In genomic region chr5:67144183-67144639, GRCh38 we compare ENCODE assay signal across 1 cellular context.
TF ChIP-seq lines count a peak whose summit lies in the region.

No MANE protein-coding gene starts in this region.

TF ChIP-seq in HepG2, 621 proteins besides CTCF, POLR2A, EP300 and RAD21 (continued from another document and continues in another):
- no peak for TF ChIP-seq CSRNP2 (CRISPR knock-in tag; conservative IDR thresholded peaks at IDR 0.05; ENCODE audit: low read depth)
- TF ChIP-seq TFAP4 (IDR thresholded peaks at IDR 0.05; ENCODE audit: borderline replicate concordance, low read depth), result 0 out of 2 replicates have a peak, but pooled peaks have one; percentile 28
- TF ChIP-seq HOXA5 (CRISPR knock-in tag; IDR thresholded peaks at IDR 0.05), result peak; percentile 45; the same call in 1 of the 2 replicates
- TF ChIP-seq ZNF646 (CRISPR knock-in tag; IDR thresholded peaks at IDR 0.05), result peak; percentile 85
- no peak for TF ChIP-seq ATRX (CRISPR knock-in tag; IDR thresholded peaks at IDR 0.05; ENCODE audit: borderline replicate concordance)
- no peak for TF ChIP-seq TOE1 (CRISPR knock-in tag; IDR thresholded peaks at IDR 0.05)
- no peak for TF ChIP-seq NFKBIZ (CRISPR knock-in tag; IDR thresholded peaks at IDR 0.05)
- peak; percentile 41; the same call in 1 of the 2 replicates for TF ChIP-seq ZMYM4 (CRISPR knock-in tag; IDR thresholded peaks at IDR 0.05)
- no peak for TF ChIP-seq ZNF496 (CRISPR knock-in tag; IDR thresholded peaks at IDR 0.05; ENCODE audit: insufficient replicate concordance)
- TF ChIP-seq MAF1 (CRISPR knock-in tag; IDR thresholded peaks at IDR 0.05; ENCODE audit: borderline replicate concordance), result no peak
- TF ChIP-seq MAFG (CRISPR knock-in tag; IDR thresholded peaks at IDR 0.05), result no peak
- peak; percentile 85 for TF ChIP-seq ZBTB43 (CRISPR knock-in tag; conservative IDR thresholded peaks at IDR 0.05)
- TF ChIP-seq CEBPG (CRISPR knock-in tag; IDR thresholded peaks at IDR 0.05), result peak; percentile 12; the same call in 1 of the 2 replicates
- no peak for TF ChIP-seq HIC2 (CRISPR knock-in tag; IDR thresholded peaks at IDR 0.05; ENCODE audit: low read depth)
- no peak for TF ChIP-seq XBP1 (CRISPR knock-in tag; IDR thresholded peaks at IDR 0.05)
- no peak for TF ChIP-seq FOXC1 (CRISPR knock-in tag; IDR thresholded peaks at IDR 0.05; ENCODE audit: borderline replicate concordance)
- peak; percentile 78; the same call in 1 of the 2 replicates for TF ChIP-seq HMG20A (CRISPR knock-in tag; IDR thresholded peaks at IDR 0.05; ENCODE audit: borderline replicate concordance)
- TF ChIP-seq ATF2 (CRISPR knock-in tag; IDR thresholded peaks at IDR 0.05), result 0 out of 2 replicates have a peak, but pooled peaks have one; percentile 33
- no peak for TF ChIP-seq ZNF205 (CRISPR knock-in tag; IDR thresholded peaks at IDR 0.05)
- peak; percentile 59; the same call in 1 of the 2 replicates for TF ChIP-seq THAP11 (CRISPR knock-in tag; IDR thresholded peaks at IDR 0.05)
- TF ChIP-seq SIX4 (CRISPR knock-in tag; IDR thresholded peaks at IDR 0.05), result 0 out of 2 replicates have a peak, but pooled peaks have one; percentile 39
- TF ChIP-seq ZNF737 (CRISPR knock-in tag; IDR thresholded peaks at IDR 0.05; ENCODE audit: borderline replicate concordance), result no peak
- no peak for TF ChIP-seq ZNF263 (CRISPR knock-in tag; IDR thresholded peaks at IDR 0.05)
- no peak for TF ChIP-seq JUN (CRISPR knock-in tag; IDR thresholded peaks at IDR 0.05)
- TF ChIP-seq ZNF3 (CRISPR knock-in tag; IDR thresholded peaks at IDR 0.05), result no peak
- no peak for TF ChIP-seq ZNF598 (CRISPR knock-in tag; IDR thresholded peaks at IDR 0.05; ENCODE audit: borderline replicate concordance)
- no peak for TF ChIP-seq ZNF230 (CRISPR knock-in tag; IDR thresholded peaks at IDR 0.05)
- no peak for TF ChIP-seq ZNF768 (CRISPR knock-in tag; IDR thresholded peaks at IDR 0.05)
- TF ChIP-seq ZC3H4 (CRISPR knock-in tag; IDR thresholded peaks at IDR 0.05; ENCODE audit: borderline replicate concordance), result no peak
- TF ChIP-seq HNF4G (IDR thresholded peaks at IDR 0.05; ENCODE audit: borderline replicate concordance, low read depth, low read length), result peak; percentile 80
- peak; percentile 69; the same call in 1 of the 2 replicates for TF ChIP-seq HNF4G (CRISPR knock-in tag; IDR thresholded peaks at IDR 0.05; ENCODE audit: borderline replicate concordance, low read depth)
- TF ChIP-seq RBM39 (IDR thresholded peaks at IDR 0.05; ENCODE audit: low read depth, low read length, poor library complexity, severe bottlenecking), result no peak
- no peak for TF ChIP-seq HNRNPL (IDR thresholded peaks at IDR 0.05; ENCODE audit: low read depth, low read length)
- TF ChIP-seq ZNF746 (CRISPR knock-in tag; IDR thresholded peaks at IDR 0.05), result no peak
- no peak for TF ChIP-seq GABPB1 (CRISPR knock-in tag; IDR thresholded peaks at IDR 0.05)
- TF ChIP-seq KAT8 (CRISPR knock-in tag; IDR thresholded peaks at IDR 0.05), result peak; percentile 56; the same call in 1 of the 2 replicates
- peak; percentile 31; the same call in 1 of the 2 replicates for TF ChIP-seq IRF2 (CRISPR knock-in tag; IDR thresholded peaks at IDR 0.05)
- TF ChIP-seq E2F2 (CRISPR knock-in tag; IDR thresholded peaks at IDR 0.05; ENCODE audit: borderline replicate concordance), result no peak
- no peak for TF ChIP-seq PBX2 (CRISPR knock-in tag; IDR thresholded peaks at IDR 0.05)
- TF ChIP-seq ZNF136 (CRISPR knock-in tag; IDR thresholded peaks at IDR 0.05; ENCODE audit: low read depth), result 0 out of 2 replicates have a peak, but pooled peaks have one; percentile 36
- TF ChIP-seq HNF4A (CRISPR knock-in tag; IDR thresholded peaks at IDR 0.05), result peak; percentile 96
- no peak for TF ChIP-seq SETDB1 (CRISPR knock-in tag; IDR thresholded peaks at IDR 0.05; ENCODE audit: borderline replicate concordance)
- TF ChIP-seq SOX5 (CRISPR knock-in tag; IDR thresholded peaks at IDR 0.05; ENCODE audit: borderline replicate concordance), result peak; percentile 73; the same call in 1 of the 2 replicates
- no peak for TF ChIP-seq MTA3 (CRISPR knock-in tag; IDR thresholded peaks at IDR 0.05)
- no peak for TF ChIP-seq ZNF790 (CRISPR knock-in tag; IDR thresholded peaks at IDR 0.05; ENCODE audit: borderline replicate concordance)
- TF ChIP-seq PTBP1 (IDR thresholded peaks at IDR 0.05; ENCODE audit: low read depth, low read length, poor library complexity, severe bottlenecking), result no peak
- TF ChIP-seq ISL2 (CRISPR knock-in tag; IDR thresholded peaks at IDR 0.05), result peak; percentile 85
- no peak for TF ChIP-seq ZNF7 (CRISPR knock-in tag; IDR thresholded peaks at IDR 0.05)
- no peak; the same call in 1 of the 2 replicates for TF ChIP-seq SALL2 (CRISPR knock-in tag; IDR thresholded peaks at IDR 0.05)
- no peak for TF ChIP-seq ZNF572 (CRISPR knock-in tag; IDR thresholded peaks at IDR 0.05)
- no peak for TF ChIP-seq CCDC6 (CRISPR knock-in tag; IDR thresholded peaks at IDR 0.05)
- no peak for TF ChIP-seq ZNF235 (CRISPR knock-in tag; IDR thresholded peaks at IDR 0.05; ENCODE audit: borderline replicate concordance)
- TF ChIP-seq FOXK1 (CRISPR knock-in tag; IDR thresholded peaks at IDR 0.05; ENCODE audit: borderline replicate concordance, low read depth), result peak; percentile 64
- no peak for TF ChIP-seq NFYB (CRISPR knock-in tag; IDR thresholded peaks at IDR 0.05)
- TF ChIP-seq GABPA (IDR thresholded peaks at IDR 0.05; ENCODE audit: low read depth, low read length), result no peak
- peak; percentile 39; the same call in 1 of the 2 replicates for TF ChIP-seq GABPA (CRISPR knock-in tag; IDR thresholded peaks at IDR 0.05; ENCODE audit: low read depth)
